Comparison of ENCODE assay signal across 10 cellular contexts in genomic region chr1:43978264-43978550, GRCh38. TPM values are rescaled to one million over a fixed set of nuclear protein-coding genes. Genes with fewer than 3 reads are reported as not detected.
DNase-seq lines count a peak whose midpoint lies in the region; ATAC-seq, FAIRE-seq and TF ChIP-seq lines count a peak whose summit lies in the region.
"Had no signal": no experiment of that assay in that cellular context is flagged by ENCODE, and none has a peak within 500 bp of the region (broad histone marks: within the 10 kb centered on the region; RNA-seq: fewer than 3 reads in every experiment).

No MANE protein-coding gene starts in this region.

- DNase-seq in activated CD8-positive, alpha-beta memory T cell treated with anti-CD3 and anti-CD28 coated beads, Interleukin-2, amount 10 ng/mL, durations not matched to agents 7 days and 5 days = no peak
- no peak for DNase-seq in activated CD8-positive, alpha-beta memory T cell treated with anti-CD3 and anti-CD28 coated beads, Interleukin-2, amount 50 U/mL, for 4 hours
- DNase-seq in T-helper 17 cell = no peak
- no peak for DNase-seq in hepatocyte (ENCODE audit: low spot score)
- DNase-seq in DMS53 treated with DMSO at 0.1 percent for 48 hours (lab: John Stamatoyannopoulos, UW; ENCODE audit: unreplicated experiment) = no peak
- DNase-seq in HTR-8/SVneo (ENCODE audit: insufficient read length, low spot score) = no peak
- DNase-seq: dermis blood vessel endothelial cell, T-helper 9 cell had no signal

- H4K20me1 ChIP-seq in hepatocyte (ENCODE audit: insufficient read depth, poor library complexity, severe bottlenecking) = peaks cover 30% of the 10 kb centered on the region

- H2AFZ ChIP-seq in hepatocyte = no peak overlapping the region

- H3K27ac Mint-ChIP-seq in activated CD8-positive, alpha-beta memory T cell treated with anti-CD3 and anti-CD28 coated beads, Interleukin-2, amount 10 ng/mL, durations not matched to agents 7 days and 5 days = no peak overlapping the region
- peak overlapping the region; percentile 95 for H3K27ac Mint-ChIP-seq in T-helper 17 cell
- H3K27ac Mint-ChIP-seq in stimulated activated memory B cell treated with anti-CD40 and anti-IgM and Interleukin-4, amounts not matched to agents 10 μg/mL and 1 μg/mL and 100 μg/mL, for 72 hours = peak overlapping the region; percentile 95

- WGBS in hepatocyte (ENCODE audit: low lambda C conversion rate, missing lambda C conversion rate) = 70% methylated on average over 5 of the region's 5 CpGs

- peaks cover 35% of the 10 kb centered on the region for H3K4me1 ChIP-seq in hepatocyte (ENCODE audit: insufficient read depth)

- H3K9me3 ChIP-seq in T-helper 17 cell (ENCODE audit: control insufficient read depth, low read length, poor library complexity, severe bottlenecking) (no peaks in the 10 kb centered on the region), hepatocyte (ENCODE audit: low read depth) (no peaks in the 10 kb centered on the region)

- H3K27me3 Mint-ChIP-seq in activated CD8-positive, alpha-beta memory T cell treated with anti-CD3 and anti-CD28 coated beads, Interleukin-2, amount 10 ng/mL, durations not matched to agents 7 days and 5 days = no peaks in the 10 kb centered on the region
- no peaks in the 10 kb centered on the region for H3K27me3 Mint-ChIP-seq in T-helper 17 cell
- H3K27me3 Mint-ChIP-seq in stimulated activated memory B cell treated with anti-CD40 and anti-IgM and Interleukin-4, amounts not matched to agents 10 μg/mL and 1 μg/mL and 100 μg/mL, for 72 hours = no peaks in the 10 kb centered on the region

- peak overlapping the region; percentile 93 for H3K4me2 ChIP-seq in hepatocyte

- no peak overlapping the region for H3K4me3 ChIP-seq in hepatocyte

- H3K9me3 Mint-ChIP-seq in activated CD8-positive, alpha-beta memory T cell treated with anti-CD3 and anti-CD28 coated beads, Interleukin-2, amount 10 ng/mL, durations not matched to agents 7 days and 5 days (ENCODE audit: low read depth) = no peaks in the 10 kb centered on the region
- no peaks in the 10 kb centered on the region for H3K9me3 Mint-ChIP-seq in stimulated activated memory B cell treated with anti-CD40 and anti-IgM and Interleukin-4, amounts not matched to agents 10 μg/mL and 1 μg/mL and 100 μg/mL, for 72 hours

- ATAC-seq in activated CD8-positive, alpha-beta memory T cell treated with anti-CD3 and anti-CD28 coated beads, Interleukin-2, amount 10 ng/mL, durations not matched to agents 7 days and 5 days = no peak
- ATAC-seq in T-helper 17 cell (no peak), HG03280 (IDR thresholded peaks at IDR 0.05; ENCODE audit: unreplicated experiment) (no peak)
- ATAC-seq in stimulated activated memory B cell treated with anti-CD40 and anti-IgM and Interleukin-4, amounts not matched to agents 10 μg/mL and 1 μg/mL and 100 μg/mL, for 72 hours = no peak

- peak overlapping the region; percentile 73 for H3K4me3 Mint-ChIP-seq in activated CD8-positive, alpha-beta memory T cell treated with anti-CD3 and anti-CD28 coated beads, Interleukin-2, amount 10 ng/mL, durations not matched to agents 7 days and 5 days
- peak overlapping the region; percentile 95 for H3K4me3 Mint-ChIP-seq in T-helper 17 cell
- H3K4me3 Mint-ChIP-seq in stimulated activated memory B cell treated with anti-CD40 and anti-IgM and Interleukin-4, amounts not matched to agents 10 μg/mL and 1 μg/mL and 100 μg/mL, for 72 hours = peak overlapping the region; percentile 60

- no peak for FAIRE-seq in HTR-8/SVneo (lab: Jason Lieb, UNC)

- H3K79me2 ChIP-seq in hepatocyte = peaks cover 53% of the 10 kb centered on the region

- no peak for TF ChIP-seq CTCF in hepatocyte (IDR thresholded peaks at IDR 0.05; ENCODE audit: poor library complexity)

- no peaks in the 10 kb centered on the region for H3K9me2 ChIP-seq in hepatocyte (replicated peaks; ENCODE audit: insufficient read depth)

- no peaks in the 10 kb centered on the region for H3K27me3 ChIP-seq in hepatocyte

- H3K4me1 Mint-ChIP-seq in activated CD8-positive, alpha-beta memory T cell treated with anti-CD3 and anti-CD28 coated beads, Interleukin-2, amount 10 ng/mL, durations not matched to agents 7 days and 5 days = peaks cover 53% of the 10 kb centered on the region
- peaks cover 60% of the 10 kb centered on the region for H3K4me1 Mint-ChIP-seq in T-helper 17 cell
- H3K4me1 Mint-ChIP-seq in stimulated activated memory B cell treated with anti-CD40 and anti-IgM and Interleukin-4, amounts not matched to agents 10 μg/mL and 1 μg/mL and 100 μg/mL, for 72 hours = peaks cover 61% of the 10 kb centered on the region

- no peaks in the 10 kb centered on the region for H3K36me3 ChIP-seq in hepatocyte (replicated peaks; ENCODE audit: insufficient read depth, low read depth)

- peak overlapping the region; percentile 69 for H3K27ac ChIP-seq in hepatocyte

- H3K36me3 Mint-ChIP-seq in activated CD8-positive, alpha-beta memory T cell treated with anti-CD3 and anti-CD28 coated beads, Interleukin-2, amount 10 ng/mL, durations not matched to agents 7 days and 5 days = peaks cover 19% of the 10 kb centered on the region
- peaks cover 21% of the 10 kb centered on the region for H3K36me3 Mint-ChIP-seq in T-helper 17 cell (ENCODE audit: low read depth)
- H3K36me3 Mint-ChIP-seq in stimulated activated memory B cell treated with anti-CD40 and anti-IgM and Interleukin-4, amounts not matched to agents 10 μg/mL and 1 μg/mL and 100 μg/mL, for 72 hours = peaks cover 35% of the 10 kb centered on the region

- CTCF ChIA-PET in activated CD8-positive, alpha-beta memory T cell treated with anti-CD3 and anti-CD28 coated beads, Interleukin-2, amount 10 ng/mL, durations not matched to agents 7 days and 5 days (lab: Charles Lee) = interaction anchor here (1.1 kb wide), 1 partner anchor 31 kb away, joined by 4 read pairs; the partner anchor contains the start of gene IPO13

RNA-seq across cellular contexts. Expression of gene B4GALT2, which starts 0.8 kb away (rescaled TPM):
- 10 to 100 TPM; 20.1 to 25.5 TPM for total RNA-seq in activated CD8-positive, alpha-beta memory T cell treated with anti-CD3 and anti-CD28 coated beads, Interleukin-2, amount 10 ng/mL, durations not matched to agents 7 days and 5 days
- total RNA-seq in T-helper 17 cell = 1 to 10 TPM; 2.8 to 3.4 TPM
- total RNA-seq in hepatocyte = 45.7 and 48.2 TPM in 2 replicates
- 68.8 and 73.8 TPM in 2 replicates for polyA plus RNA-seq in hepatocyte

RNA-seq across cellular contexts. Expression of gene ATP6V0B, which starts 3.4 kb away (rescaled TPM):
- total RNA-seq in activated CD8-positive, alpha-beta memory T cell treated with anti-CD3 and anti-CD28 coated beads, Interleukin-2, amount 10 ng/mL, durations not matched to agents 7 days and 5 days = 100 to 1,000 TPM; 108 to 139 TPM
- total RNA-seq in T-helper 17 cell (10 to 100 TPM; 72.1 to 80.5 TPM), hepatocyte (195 and 216 TPM in 2 replicates)
- polyA plus RNA-seq in hepatocyte = 338 and 366 TPM in 2 replicates

RNA-seq across cellular contexts. Expression of gene DPH2, which starts 8.4 kb away (rescaled TPM):
- 10 to 100 TPM; 28.1 to 39.8 TPM for total RNA-seq in activated CD8-positive, alpha-beta memory T cell treated with anti-CD3 and anti-CD28 coated beads, Interleukin-2, amount 10 ng/mL, durations not matched to agents 7 days and 5 days
- total RNA-seq in T-helper 17 cell = 10 to 100 TPM; 17.7 to 24.4 TPM
- 18.6 and 31.5 TPM in 2 replicates for total RNA-seq in hepatocyte
- polyA plus RNA-seq in hepatocyte = 20.2 and 21.5 TPM in 2 replicates

RNA-seq across cellular contexts. Expression of gene CCDC24, which starts 13.2 kb away (rescaled TPM):
- total RNA-seq in activated CD8-positive, alpha-beta memory T cell treated with anti-CD3 and anti-CD28 coated beads, Interleukin-2, amount 10 ng/mL, durations not matched to agents 7 days and 5 days = 1 to 10 TPM; 1.3 to 1.5 TPM
- total RNA-seq in T-helper 17 cell (1 to 10 TPM; 1.4 to 1.5 TPM), hepatocyte (11.0 and 13.2 TPM in 2 replicates)
- 23.7 and 27.7 TPM in 2 replicates for polyA plus RNA-seq in hepatocyte

RNA-seq across cellular contexts. Expression of gene IPO13, which starts 31.5 kb away (rescaled TPM):
- 10 to 100 TPM; 25.3 to 29.4 TPM for total RNA-seq in activated CD8-positive, alpha-beta memory T cell treated with anti-CD3 and anti-CD28 coated beads, Interleukin-2, amount 10 ng/mL, durations not matched to agents 7 days and 5 days
- total RNA-seq in T-helper 17 cell (10 to 100 TPM; 10.6 to 12.5 TPM), hepatocyte (20.6 and 21.7 TPM in 2 replicates)
- polyA plus RNA-seq in hepatocyte = 25.4 and 30.7 TPM in 2 replicates

Comparison
In these comparisons a context has a peak if more than half of its experiments do, and no peak if none do; other contexts are left out.
1. RNA of gene B4GALT2, which starts 0.8 kb away (total RNA-seq): 45.7 to 48.2 TPM in hepatocyte and 20.1 to 25.5 TPM in activated CD8-positive, alpha-beta memory T cell treated with anti-CD3 and anti-CD28 coated beads, Interleukin-2, amount 10 ng/mL, durations not matched to agents 7 days and 5 days; 2.8 to 3.4 TPM in T-helper 17 cell; every median in the first group is over 4 times any median in the second.
2. Peak in every context shown above with its lines, with median percentiles within 50 percentile points of each other: H3K4me3 Mint-ChIP-seq.